Comparison of ENCODE assay signal across 13 cellular contexts in the genomic region with DNA sequence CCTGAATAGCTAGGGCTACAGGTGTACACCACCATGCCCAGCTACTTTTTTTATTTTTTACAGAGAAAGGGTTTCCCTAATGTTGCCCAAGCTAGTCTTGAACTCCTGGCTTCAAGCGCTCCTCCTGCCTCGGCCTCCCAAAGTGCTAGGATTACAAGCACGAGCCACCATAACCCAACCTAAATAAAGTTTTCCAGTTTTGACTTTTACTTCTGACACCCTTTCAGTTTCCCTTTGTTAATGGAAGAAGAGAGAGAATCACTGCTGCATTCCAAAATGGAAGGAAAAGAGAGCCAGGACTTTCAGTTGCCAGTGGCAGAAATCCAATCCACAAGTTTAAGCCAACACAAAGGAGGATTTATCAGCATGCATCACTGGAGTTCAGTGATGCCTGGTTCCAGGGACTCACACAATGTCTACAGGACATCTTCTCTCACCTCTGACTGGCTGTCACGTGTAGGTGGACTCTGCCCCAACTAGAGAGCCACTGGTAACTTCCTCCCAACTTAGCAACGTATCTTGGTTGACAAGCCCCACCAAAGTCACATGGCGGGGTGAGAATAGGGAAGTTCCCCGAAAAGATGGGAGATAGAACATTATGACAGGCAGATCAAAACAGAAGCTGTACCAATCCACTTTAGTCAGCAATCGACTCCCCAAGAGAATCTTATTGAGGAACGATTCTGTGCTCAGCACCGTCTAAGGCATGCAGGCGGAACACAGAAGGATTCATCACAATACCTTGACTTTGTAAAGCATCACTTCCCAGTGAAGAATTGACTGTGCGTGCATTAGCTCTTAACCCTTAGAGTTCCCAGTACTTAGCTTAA. TPM values are rescaled to one million over a fixed set of nuclear protein-coding genes. Genes with fewer than 3 reads are reported as not detected.
DNase-seq lines count a peak whose midpoint lies in the region; ATAC-seq, FAIRE-seq and TF ChIP-seq lines count a peak whose summit lies in the region.
"Had no signal": no experiment of that assay in that cellular context is flagged by ENCODE, and none has a peak within 500 bp of the region (broad histone marks: within the 10 kb centered on the region; RNA-seq: fewer than 3 reads in every experiment).

No MANE protein-coding gene starts in this region.

- H3K9me3 ChIP-seq in heart right ventricle, result no peaks in the 10 kb centered on the region
- H3K9me3 ChIP-seq: breast epithelium had no signal

- peaks cover 5% of the 10 kb centered on the region for H3K27me3 Mint-ChIP-seq in stimulated activated naive CD8-positive, alpha-beta T cell treated with anti-CD3 and anti-CD28 coated beads, Interleukin-15, Interleukin-2, amounts not matched to agents 100 ng/mL and 50 ng/mL, for 24 hours

- peaks cover 0 to 60% (median 18%) of the 10 kb centered on the region in 9 donors for H3K4me1 ChIP-seq in heart right ventricle
- H3K4me1 ChIP-seq: breast epithelium had no signal

- no peaks in the 10 kb centered on the region for H3K27me3 ChIP-seq in heart right ventricle
- H3K27me3 ChIP-seq: breast epithelium had no signal

- 70 to 80% methylated on average over 12 of the region's 12 CpGs for WGBS in heart right ventricle, 2 donors

- FAIRE-seq in GM19239 (lab: Jason Lieb, UNC), result peak; percentile 91

- no peak for DNase-seq in GM19239 (ENCODE audit: insufficient read length, low spot score)
- peak; percentile 96 for DNase-seq in NOMO-1 treated with DMSO at 0.1 percent for 48 hours (lab: John Stamatoyannopoulos, UW; ENCODE audit: unreplicated experiment)
- peak in 1 of 2 donors; percentile 35 for DNase-seq in heart right ventricle
- no peak for DNase-seq in central memory CD4-positive, alpha-beta T cell
- no peak for DNase-seq in ecto neural progenitor cell (ENCODE audit: low spot score)
- DNase-seq: activated CD4-positive, alpha-beta T cell treated with anti-CD3 and anti-CD28 coated beads, Interleukin-2, amount 50 U/mL, for 48 hours; GM23248; stimulated activated CD8-positive, alpha-beta memory T cell treated with anti-CD3 and anti-CD28 coated beads, Interleukin-4, amount 100 ng/mL, for 48 hours had no signal

- H3K4me3 ChIP-seq in heart right ventricle, result no peak overlapping the region
- H3K4me3 ChIP-seq: breast epithelium, GM23248 had no signal

- H3K36me3 Mint-ChIP-seq in stimulated activated naive CD8-positive, alpha-beta T cell treated with anti-CD3 and anti-CD28 coated beads, Interleukin-15, Interleukin-2, amounts not matched to agents 100 ng/mL and 50 ng/mL, for 24 hours (ENCODE audit: low read depth), result no peaks in the 10 kb centered on the region

- peak overlapping the region in 4 of 10 donors; percentile 29 to 55 (median 32) for H3K27ac ChIP-seq in heart right ventricle
- H3K27ac ChIP-seq: GM23248 had no signal

- H3K4me3 Mint-ChIP-seq in stimulated activated naive CD8-positive, alpha-beta T cell treated with anti-CD3 and anti-CD28 coated beads, Interleukin-15, Interleukin-2, amounts not matched to agents 100 ng/mL and 50 ng/mL, for 24 hours, result no peak overlapping the region

- TF ChIP-seq CTCF in heart right ventricle (IDR thresholded peaks at IDR 0.05), result no peak

- intact Hi-C loops in heart right ventricle (cut with DNase I), result no loop called here

- no peaks in the 10 kb centered on the region for H3K36me3 ChIP-seq in heart right ventricle
- H3K36me3 ChIP-seq: breast epithelium had no signal

- H3K4me1 Mint-ChIP-seq in stimulated activated naive CD8-positive, alpha-beta T cell treated with anti-CD3 and anti-CD28 coated beads, Interleukin-15, Interleukin-2, amounts not matched to agents 100 ng/mL and 50 ng/mL, for 24 hours (ENCODE audit: low read depth), result peaks cover 54% of the 10 kb centered on the region

- peak in 6 of 8 donors; percentile 18 to 62 (median 38) for ATAC-seq in heart right ventricle
- no peak for ATAC-seq in HG03095 (IDR thresholded peaks at IDR 0.05; ENCODE audit: unreplicated experiment)
- ATAC-seq in HG02870 (IDR thresholded peaks at IDR 0.05; ENCODE audit: unreplicated experiment), result no peak

- H3K27ac Mint-ChIP-seq in stimulated activated naive CD8-positive, alpha-beta T cell treated with anti-CD3 and anti-CD28 coated beads, Interleukin-15, Interleukin-2, amounts not matched to agents 100 ng/mL and 50 ng/mL, for 24 hours, result peak overlapping the region; percentile 4
- H3K27ac Mint-ChIP-seq: progenitor cell of endocrine pancreas had no signal

- H3K9me3 Mint-ChIP-seq in stimulated activated naive CD8-positive, alpha-beta T cell treated with anti-CD3 and anti-CD28 coated beads, Interleukin-15, Interleukin-2, amounts not matched to agents 100 ng/mL and 50 ng/mL, for 24 hours, result no peaks in the 10 kb centered on the region

RNA-seq across cellular contexts. Expression of a gene that starts 46.5 kb away (rescaled TPM):
- total RNA-seq in heart right ventricle, result 100 to 1,000 TPM in 1 of 10 donors, 10 to 100 TPM in 9; 39.6 to 111 (median 67.7) TPM
- polyA plus RNA-seq in heart right ventricle, result 10 to 100 TPM; 19.8 to 35.3 TPM

Comparison
In these comparisons a context has a peak if more than half of its experiments do, and no peak if none do; other contexts are left out.
1. ATAC-seq: peak in heart right ventricle (6 of 8); none in HG03095 (single experiment) and HG02870 (single experiment).